29 cellular contexts compared by ENCODE assay signal in the genomic region with DNA sequence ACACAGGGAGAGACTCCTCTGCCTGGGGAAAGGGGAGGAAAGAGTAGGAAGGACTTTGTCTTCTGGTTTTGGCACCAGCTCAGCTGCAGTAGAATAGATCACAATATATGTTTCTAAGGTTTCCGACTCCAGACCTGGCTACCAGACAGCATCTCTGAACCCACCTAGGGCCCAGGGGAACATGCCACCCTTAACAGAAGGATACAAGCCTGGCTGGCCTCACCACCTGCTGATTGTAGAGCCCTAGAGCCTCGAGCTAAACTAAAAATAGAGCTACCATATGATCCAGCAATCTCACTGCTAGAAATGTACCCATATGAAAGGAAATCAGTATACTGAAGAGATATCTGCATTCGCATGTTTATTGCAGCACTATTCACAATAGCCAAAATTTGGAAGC.
DNase-seq lines count a peak whose midpoint lies in the region; ATAC-seq and TF ChIP-seq lines count a peak whose summit lies in the region.
"Had no signal": no experiment of that assay in that cellular context is flagged by ENCODE, and none has a peak within 500 bp of the region (broad histone marks: within the 10 kb centered on the region; RNA-seq: fewer than 3 reads in every experiment).

No MANE protein-coding gene starts in this region.

- peaks cover 11% of the 10 kb centered on the region for H3K4me1 ChIP-seq in GM23338 (ENCODE audit: insufficient read depth)
- peaks cover 7% of the 10 kb centered on the region for H3K4me1 ChIP-seq in smooth muscle cell (ENCODE audit: low read depth)
- H3K4me1 ChIP-seq in MM.1S (ENCODE audit: low read length), result no peaks in the 10 kb centered on the region
- H3K4me1 ChIP-seq: gastroesophageal sphincter, neural progenitor cell, parathyroid adenoma, SJCRH30, suprapubic skin had no signal

- H4K20me1 ChIP-seq in GM23338 (replicated peaks; ENCODE audit: insufficient read depth) (no peaks in the 10 kb centered on the region), smooth muscle cell (ENCODE audit: low read depth) (no peaks in the 10 kb centered on the region), MM.1S (ENCODE audit: insufficient read depth, low read length) (no peaks in the 10 kb centered on the region)

- no peaks in the 10 kb centered on the region for H3F3A ChIP-seq in GM23338 (replicated peaks; ENCODE audit: low read depth)
- no peaks in the 10 kb centered on the region for H3F3A ChIP-seq in smooth muscle cell (ENCODE audit: low read depth)
- no peaks in the 10 kb centered on the region for H3F3A ChIP-seq in MM.1S (ENCODE audit: insufficient read depth, low read length)

- no peaks in the 10 kb centered on the region for H3K27me3 Mint-ChIP-seq in GM23338 (ENCODE audit: insufficient read depth, low read depth, poor library complexity)
- H3K27me3 Mint-ChIP-seq: activated B cell treated with CpG ODN at 0.5 μM for 24 hours had no signal

- H3K27me3 ChIP-seq in GM23338 (ENCODE audit: insufficient read depth) (no peaks in the 10 kb centered on the region), smooth muscle cell (ENCODE audit: low read depth) (no peaks in the 10 kb centered on the region), MM.1S (replicated peaks; ENCODE audit: insufficient read depth, low read length) (no peaks in the 10 kb centered on the region)
- H3K27me3 ChIP-seq: gastroesophageal sphincter, neural progenitor cell, SJCRH30, suprapubic skin had no signal

- no peak overlapping the region for H2AFZ ChIP-seq in GM23338
- H2AFZ ChIP-seq in smooth muscle cell (ENCODE audit: low read depth), result no peak overlapping the region
- no peak overlapping the region for H2AFZ ChIP-seq in MM.1S (ENCODE audit: low read length)
- H2AFZ ChIP-seq: neural progenitor cell, parathyroid adenoma had no signal

- H3K27ac ChIP-seq in GM23338 (ENCODE audit: low read depth), result no peak overlapping the region
- H3K27ac ChIP-seq in smooth muscle cell (ENCODE audit: low read depth), result peak overlapping the region; percentile 70
- H3K27ac ChIP-seq in MM.1S (ENCODE audit: low read length), result no peak overlapping the region
- H3K27ac ChIP-seq: 22Rv1, gastroesophageal sphincter, neural progenitor cell, parathyroid adenoma, SJCRH30, suprapubic skin had no signal

- H3K36me3 ChIP-seq in GM23338 (ENCODE audit: insufficient read depth) (no peaks in the 10 kb centered on the region), smooth muscle cell (ENCODE audit: low read depth) (no peaks in the 10 kb centered on the region), MM.1S (replicated peaks; ENCODE audit: insufficient read depth, low read length) (no peaks in the 10 kb centered on the region)
- H3K36me3 ChIP-seq: gastroesophageal sphincter, neural progenitor cell, SJCRH30, suprapubic skin had no signal

- 83% methylated on average over 3 of the region's 3 CpGs for WGBS in smooth muscle cell (ENCODE audit: low lambda C conversion rate)

- H3K4me2 ChIP-seq in GM23338, result no peak overlapping the region
- no peak overlapping the region for H3K4me2 ChIP-seq in smooth muscle cell
- H3K4me2 ChIP-seq in MM.1S (ENCODE audit: low read depth, low read length), result no peak overlapping the region
- H3K4me2 ChIP-seq: neural progenitor cell had no signal

- DNase-seq in NCI-H1417 (lab: John Stamatoyannopoulos, UW) (peak in 2 of 3 experiments; percentile 14 to 45), NCI-H1417 treated with DMSO at 0.1 percent for 48 hours (lab: John Stamatoyannopoulos, UW) (no peak), GM23338 (ENCODE audit: low spot score) (no peak), NCI-H345 treated with DMSO at 0.1 percent for 48 hours (lab: John Stamatoyannopoulos, UW; ENCODE audit: unreplicated experiment) (peak; percentile 12), smooth muscle cell (lab: John Stamatoyannopoulos, UW; ENCODE audit: unreplicated experiment) (no peak), MM.1S (no peak), HUDEP-2 (lab: John Stamatoyannopoulos, UW; ENCODE audit: unreplicated experiment in 76 of 76) (no peak)
- DNase-seq: activated B cell treated with CpG ODN at 0.5 μM for 24 hours; activated CD4-positive, alpha-beta T cell treated with anti-CD3 and anti-CD28 coated beads, Interleukin-2, amount 50 U/mL, for 4 hours; activated naive CD4-positive, alpha-beta T cell treated with anti-CD3 and anti-CD28 coated beads for 36 hours; cerebellar nuclear complex; hypothalamus; immature natural killer cell; left colon; NCI-H1048; NCI-H2107; NCI-H526; right cardiac atrium; SJCRH30; stimulated activated CD4-positive, alpha-beta T cell treated with anti-CD3 and anti-CD28 coated beads, Interleukin-2, amount 100 ng/mL, for 48 hours; T-helper 1 cell had no signal

- H3K9me3 Mint-ChIP-seq in GM23338, result no peaks in the 10 kb centered on the region
- H3K9me3 Mint-ChIP-seq: activated B cell treated with CpG ODN at 0.5 μM for 24 hours; activated naive CD4-positive, alpha-beta T cell treated with anti-CD3 and anti-CD28 coated beads for 36 hours; immature natural killer cell; neural progenitor cell had no signal

- H3K9me2 ChIP-seq in GM23338 (ENCODE audit: insufficient read depth) (no peaks in the 10 kb centered on the region), MM.1S (replicated peaks; ENCODE audit: insufficient read depth, low read length) (no peaks in the 10 kb centered on the region)

- H3K9me3 ChIP-seq in smooth muscle cell (replicated peaks; ENCODE audit: low read depth) (no peaks in the 10 kb centered on the region), MM.1S (replicated peaks; ENCODE audit: insufficient read depth, low read length) (no peaks in the 10 kb centered on the region)
- H3K9me3 ChIP-seq: gastroesophageal sphincter, SJCRH30, suprapubic skin had no signal

- no peak overlapping the region for H3K4me3 Mint-ChIP-seq in GM23338
- H3K4me3 Mint-ChIP-seq: activated B cell treated with CpG ODN at 0.5 μM for 24 hours; activated naive CD4-positive, alpha-beta T cell treated with anti-CD3 and anti-CD28 coated beads for 36 hours; brain; immature natural killer cell; neural progenitor cell had no signal

- ATAC-seq in GM23338 (no peak), HG03135 (IDR thresholded peaks at IDR 0.05; ENCODE audit: unreplicated experiment) (no peak)
- ATAC-seq: gastroesophageal sphincter, HCT116, left colon, right cardiac atrium had no signal

- H3K79me2 ChIP-seq in GM23338 (replicated peaks; ENCODE audit: insufficient read depth), result no peaks in the 10 kb centered on the region
- no peaks in the 10 kb centered on the region for H3K79me2 ChIP-seq in smooth muscle cell (ENCODE audit: low read depth)
- no peaks in the 10 kb centered on the region for H3K79me2 ChIP-seq in MM.1S (ENCODE audit: low read length)
- H3K79me2 ChIP-seq: parathyroid adenoma had no signal

- H3K36me3 Mint-ChIP-seq in GM23338 (ENCODE audit: low read depth), result peaks cover 2% of the 10 kb centered on the region; the same call in 1 of the 3 replicates
- H3K36me3 Mint-ChIP-seq: brain, immature natural killer cell, neural progenitor cell had no signal

- H3K4me1 Mint-ChIP-seq in GM23338, result peaks cover 16% of the 10 kb centered on the region
- H3K4me1 Mint-ChIP-seq: immature natural killer cell had no signal

- TF ChIP-seq CTCF in GM23338 (conservative IDR thresholded peaks at IDR 0.05; ENCODE audit: low read depth in 2 of 2), result no peak
- TF ChIP-seq CTCF in smooth muscle cell (IDR thresholded peaks at IDR 0.05; ENCODE audit: borderline replicate concordance, insufficient read depth, poor library complexity, severe bottlenecking), result no peak
- TF ChIP-seq CTCF in MM.1S (IDR thresholded peaks at IDR 0.05; ENCODE audit: low read length), result no peak

- H3K9ac ChIP-seq in smooth muscle cell (ENCODE audit: low read depth) (no peak overlapping the region), MM.1S (ENCODE audit: low read length) (no peak overlapping the region)
- H3K9ac ChIP-seq: neural progenitor cell, parathyroid adenoma had no signal

- H3K27ac Mint-ChIP-seq in GM23338, result peak overlapping the region; percentile 52; the same call in 1 of the 2 replicates
- H3K27ac Mint-ChIP-seq: activated B cell treated with CpG ODN at 0.5 μM for 24 hours; activated naive CD4-positive, alpha-beta T cell treated with anti-CD3 and anti-CD28 coated beads for 36 hours; immature natural killer cell; neural progenitor cell had no signal

- no peak overlapping the region for H3K4me3 ChIP-seq in GM23338
- no peak overlapping the region for H3K4me3 ChIP-seq in smooth muscle cell
- H3K4me3 ChIP-seq in MM.1S (ENCODE audit: low read length), result no peak overlapping the region
- H3K4me3 ChIP-seq: gastroesophageal sphincter, neural progenitor cell, SJCRH30, suprapubic skin had no signal

TF ChIP-seq in GM23338, 12 proteins besides CTCF, POLR2A, EP300 and RAD21 (continues in another document):
- TF ChIP-seq ETS1 (IDR thresholded peaks at IDR 0.05), result no peak
- TF ChIP-seq JUNB (IDR thresholded peaks at IDR 0.05; ENCODE audit: unreplicated experiment), result no peak
- TF ChIP-seq EZH2phosphoT487 (IDR thresholded peaks at IDR 0.05; ENCODE audit: unreplicated experiment), result no peak
- TF ChIP-seq STAT1 (IDR thresholded peaks at IDR 0.05; ENCODE audit: unreplicated experiment), result no peak

Comparison
In these comparisons a context has a peak if more than half of its experiments do, and no peak if none do; other contexts are left out.
1. DNase-seq: peak in NCI-H1417 (2 of 3) and NCI-H345 treated with DMSO at 0.1 percent for 48 hours (single experiment); none in NCI-H1417 treated with DMSO at 0.1 percent for 48 hours (single experiment), GM23338 (single experiment), smooth muscle cell (single experiment), MM.1S (single experiment) and HUDEP-2 (0 of 76).